Comparison of ENCODE assay signal across 7 cellular contexts in genomic region chr3:51941447-51941797, GRCh38. TPM values are rescaled to one million over a fixed set of nuclear protein-coding genes. Genes with fewer than 3 reads are reported as not detected.
DNase-seq lines count a peak whose midpoint lies in the region; ATAC-seq and TF ChIP-seq lines count a peak whose summit lies in the region.

No MANE protein-coding gene starts in this region.

- H3K9ac ChIP-seq in stomach smooth muscle (ENCODE audit: low read length in 2 of 2), result peak overlapping the region; percentile 80 to 82

- H3K4me3 ChIP-seq in HL-60 (replicated peaks; ENCODE audit: insufficient read depth, low read length) (peak overlapping the region; percentile 97), stomach smooth muscle (ENCODE audit: low read length in 2 of 2) (peak overlapping the region; percentile 82 to 86)

- DNase-seq in HL-60 (ENCODE audit: low read depth in 1 of 2, low spot score in 1 of 2) (no peak), immature natural killer cell (no peak), HuH-7.5 (ENCODE audit: low spot score) (no peak), NCI-H446 treated with DMSO at 0.1 percent for 48 hours (lab: John Stamatoyannopoulos, UW) (no peak)
- no peak for DNase-seq in NK-92 treated with Interleukin-12 subunit alpha and Interleukin-12 subunit beta, amount 100 ng/mL, for 24 hours (lab: John Stamatoyannopoulos, UW)

- no peaks in the 10 kb centered on the region for H3K9me3 Mint-ChIP-seq in activated T-helper 17 cell treated with anti-CD3 and anti-CD28 coated beads, Interleukin-2, amount 50 U/mL, for 72 hours
- no peaks in the 10 kb centered on the region for H3K9me3 Mint-ChIP-seq in immature natural killer cell

- peaks cover 8 to 23% of the 10 kb centered on the region in 2 donors for H3K36me3 ChIP-seq in stomach smooth muscle (ENCODE audit: control insufficient read depth in 2 of 2, insufficient read depth in 2 of 2, low read length in 2 of 2)

- peaks cover 44% of the 10 kb centered on the region for H3K36me3 Mint-ChIP-seq in activated T-helper 17 cell treated with anti-CD3 and anti-CD28 coated beads, Interleukin-2, amount 50 U/mL, for 72 hours (ENCODE audit: low read depth)
- H3K36me3 Mint-ChIP-seq in immature natural killer cell, result peaks cover 0 to 10% (median 4%) of the 10 kb centered on the region in 3 donors

- no peaks in the 10 kb centered on the region for H3K27me3 ChIP-seq in HL-60 (ENCODE audit: insufficient read depth, poor library complexity, severe bottlenecking)
- H3K27me3 ChIP-seq in stomach smooth muscle (ENCODE audit: control insufficient read depth in 1 of 2, insufficient read depth in 2 of 2, low read length in 2 of 2), result no peaks in the 10 kb centered on the region

- H3K4me3 Mint-ChIP-seq in activated T-helper 17 cell treated with anti-CD3 and anti-CD28 coated beads, Interleukin-2, amount 50 U/mL, for 72 hours, result peak overlapping the region; percentile 81
- peak overlapping the region; percentile 89 to 93 (median 90) for H3K4me3 Mint-ChIP-seq in immature natural killer cell

- no peak for TF ChIP-seq CTCF in HL-60 (IDR thresholded peaks at IDR 0.05; ENCODE audit: insufficient read depth, low read length)

- peak overlapping the region; percentile 85 for H3K27ac Mint-ChIP-seq in activated T-helper 17 cell treated with anti-CD3 and anti-CD28 coated beads, Interleukin-2, amount 50 U/mL, for 72 hours
- peak overlapping the region; percentile 48 to 82 (median 64) for H3K27ac Mint-ChIP-seq in immature natural killer cell

- peaks cover 16% of the 10 kb centered on the region for H3K4me1 Mint-ChIP-seq in activated T-helper 17 cell treated with anti-CD3 and anti-CD28 coated beads, Interleukin-2, amount 50 U/mL, for 72 hours
- peaks cover 26 to 31% of the 10 kb centered on the region in 2 donors for H3K4me1 Mint-ChIP-seq in immature natural killer cell

- ATAC-seq in activated T-helper 17 cell treated with anti-CD3 and anti-CD28 coated beads, Interleukin-2, amount 50 U/mL, for 72 hours (replicated peaks), result no peak

- peaks cover 26% of the 10 kb centered on the region for H3K4me1 ChIP-seq in stomach smooth muscle (ENCODE audit: control insufficient read depth, insufficient read depth, low read length)

- no peaks in the 10 kb centered on the region for H3K27me3 Mint-ChIP-seq in activated T-helper 17 cell treated with anti-CD3 and anti-CD28 coated beads, Interleukin-2, amount 50 U/mL, for 72 hours
- peaks cover 0 to 5% (median 4%) of the 10 kb centered on the region in 3 donors for H3K27me3 Mint-ChIP-seq in immature natural killer cell (ENCODE audit: low read depth in 3 of 3)

- H3K9me3 ChIP-seq in stomach smooth muscle (ENCODE audit: control insufficient read depth in 2 of 2, low read length in 2 of 2), result no peaks in the 10 kb centered on the region

- H3K27ac ChIP-seq in HL-60 (replicated peaks) (peak overlapping the region; percentile 57), stomach smooth muscle (ENCODE audit: low read length) (peak overlapping the region; percentile 60)

RNA-seq across cellular contexts. Expression of gene RRP9, which starts 0.3 kb away (rescaled TPM):
- 10 to 100 TPM; 21.5 to 53.0 TPM for total RNA-seq in activated T-helper 17 cell treated with anti-CD3 and anti-CD28 coated beads, Interleukin-2, amount 50 U/mL, for 72 hours
- polyA plus RNA-seq in immature natural killer cell, result 10 to 100 TPM; 15.5 to 22.5 (median 21.2) TPM

RNA-seq across cellular contexts. Expression of gene PARP3, which starts 0.7 kb away (rescaled TPM):
- 10 to 100 TPM; 10.4 to 13.4 TPM for total RNA-seq in activated T-helper 17 cell treated with anti-CD3 and anti-CD28 coated beads, Interleukin-2, amount 50 U/mL, for 72 hours
- polyA plus RNA-seq in immature natural killer cell, result 1 to 10 TPM in 2 of 3 donors, not detected in 1; 2.3 to 2.9 TPM

RNA-seq across cellular contexts. Expression of gene GPR62, which starts 13.8 kb away (rescaled TPM):
- not detected for total RNA-seq in activated T-helper 17 cell treated with anti-CD3 and anti-CD28 coated beads, Interleukin-2, amount 50 U/mL, for 72 hours
- not detected for polyA plus RNA-seq in immature natural killer cell

RNA-seq across cellular contexts. Expression of gene PCBP4, which starts 25.8 kb away (rescaled TPM):
- total RNA-seq in activated T-helper 17 cell treated with anti-CD3 and anti-CD28 coated beads, Interleukin-2, amount 50 U/mL, for 72 hours, result 10 to 100 TPM; 16.4 to 18.5 TPM
- 10 to 100 TPM in 1 of 3 donors, 1 to 10 TPM in 2; 7.2 to 12.7 (median 9.3) TPM for polyA plus RNA-seq in immature natural killer cell

RNA-seq across cellular contexts. Expression of gene ABHD14B, which starts 32.4 kb away (rescaled TPM):
- total RNA-seq in activated T-helper 17 cell treated with anti-CD3 and anti-CD28 coated beads, Interleukin-2, amount 50 U/mL, for 72 hours, result 10 to 100 TPM; 34.4 to 42.0 TPM
- 10 to 100 TPM; 44.9 to 62.3 (median 51.6) TPM for polyA plus RNA-seq in immature natural killer cell
